20 cellular contexts compared by ENCODE assay signal in genomic region chr12:110778801-110779577, GRCh38. TPM values are rescaled to one million over a fixed set of nuclear protein-coding genes. Genes with fewer than 3 reads are reported as not detected.
DNase-seq lines count a peak whose midpoint lies in the region; ATAC-seq and TF ChIP-seq lines count a peak whose summit lies in the region.
"Had no signal": no experiment of that assay in that cellular context is flagged by ENCODE, and none has a peak within 500 bp of the region (broad histone marks: within the 10 kb centered on the region; RNA-seq: fewer than 3 reads in every experiment).

No MANE protein-coding gene starts in this region.

- no peaks in the 10 kb centered on the region for H3K36me3 Mint-ChIP-seq in CD4-positive, alpha-beta T cell (ENCODE audit: low read depth)
- no peaks in the 10 kb centered on the region for H3K36me3 Mint-ChIP-seq in type B pancreatic cell

- H3K4me1 Mint-ChIP-seq in CD4-positive, alpha-beta T cell (ENCODE audit: low read depth): peaks cover 49% of the 10 kb centered on the region
- H3K4me1 Mint-ChIP-seq in type B pancreatic cell (ENCODE audit: unreplicated experiment): peaks cover 6% of the 10 kb centered on the region

- CTCF ChIA-PET in CD4-positive, alpha-beta T cell (lab: Charles Lee): no interaction called here

- H3K27me3 Mint-ChIP-seq in CD4-positive, alpha-beta T cell: no peaks in the 10 kb centered on the region
- peaks cover 10% of the 10 kb centered on the region for H3K27me3 Mint-ChIP-seq in type B pancreatic cell

- ATAC-seq in CD4-positive, alpha-beta T cell (ENCODE audit: poor library complexity): no peak
- ATAC-seq in HG02798 (IDR thresholded peaks at IDR 0.05; ENCODE audit: poor library complexity, unreplicated experiment): no peak
- ATAC-seq: activated CD4-positive, CD25-positive, alpha-beta regulatory T cell treated with anti-CD3 and anti-CD28 coated beads, Interleukin-2, amount 50 U/mL, for 24 hours had no signal

- no peak for TF ChIP-seq CTCF in CD4-positive, alpha-beta T cell (IDR thresholded peaks at IDR 0.05)
- TF ChIP-seq CTCF in left ventricle myocardium inferior (IDR thresholded peaks at IDR 0.05; ENCODE audit: borderline replicate concordance) (no peak), type B pancreatic cell (conservative IDR thresholded peaks at IDR 0.05) (no peak)

- no peaks in the 10 kb centered on the region for H3K9me3 Mint-ChIP-seq in CD4-positive, alpha-beta T cell
- H3K9me3 Mint-ChIP-seq in type B pancreatic cell: no peaks in the 10 kb centered on the region

- H3K27ac Mint-ChIP-seq in CD4-positive, alpha-beta T cell: peak overlapping the region; percentile 77
- H3K27ac Mint-ChIP-seq in type B pancreatic cell: no peak overlapping the region

- H3K9me3 ChIP-seq in CD4-positive, alpha-beta T cell (ENCODE audit: control insufficient read depth, low read length): no peaks in the 10 kb centered on the region
- no peaks in the 10 kb centered on the region for H3K9me3 ChIP-seq in effector memory CD4-positive, alpha-beta T cell (ENCODE audit: control insufficient read depth, low read length)
- H3K9me3 ChIP-seq in left ventricle myocardium inferior (replicated peaks): no peaks in the 10 kb centered on the region
- H3K9me3 ChIP-seq: breast epithelium, esophagus squamous epithelium, right atrium auricular region, thyroid gland had no signal

- peak overlapping the region; percentile 13 for H3K4me3 Mint-ChIP-seq in CD4-positive, alpha-beta T cell
- H3K4me3 Mint-ChIP-seq in type B pancreatic cell: no peak overlapping the region

- peaks cover 19% of the 10 kb centered on the region for H3K4me1 ChIP-seq in effector memory CD4-positive, alpha-beta T cell (ENCODE audit: control insufficient read depth, insufficient read depth, low read length, poor library complexity, severe bottlenecking)
- no peaks in the 10 kb centered on the region for H3K4me1 ChIP-seq in left ventricle myocardium inferior
- H3K4me1 ChIP-seq: breast epithelium, esophagus squamous epithelium, right atrium auricular region, thyroid gland had no signal

- POLR2A ChIA-PET in CD4-positive, alpha-beta T cell (lab: Charles Lee): interaction anchor here (1.7 kb wide), 1 partner anchor 38 kb away, joined by 6 read pairs; no protein-coding TSS in a partner anchor

- H3K27me3 ChIP-seq in CD4-positive, alpha-beta T cell (ENCODE audit: control insufficient read depth, insufficient read depth, low read length): no peaks in the 10 kb centered on the region
- H3K27me3 ChIP-seq in effector memory CD4-positive, alpha-beta T cell (replicated peaks; ENCODE audit: control insufficient read depth, insufficient read depth, low read length, poor library complexity, severe bottlenecking): no peaks in the 10 kb centered on the region
- no peaks in the 10 kb centered on the region for H3K27me3 ChIP-seq in left ventricle myocardium inferior (ENCODE audit: low read depth)
- H3K27me3 ChIP-seq: breast epithelium, esophagus squamous epithelium, right atrium auricular region, thyroid gland had no signal

- DNase-seq in NOMO-1 treated with DMSO at 0.1 percent for 48 hours (lab: John Stamatoyannopoulos, UW; ENCODE audit: unreplicated experiment): peak; percentile 58
- DNase-seq in NOMO-1 treated with dmso at 0.1 percent for 144 hours (lab: John Stamatoyannopoulos, UW; ENCODE audit: unreplicated experiment): no peak
- no peak for DNase-seq in CD4-positive, alpha-beta T cell
- peak; percentile 20 for DNase-seq in OCI-M1 (lab: John Stamatoyannopoulos, UW)
- no peak for DNase-seq in effector memory CD4-positive, alpha-beta T cell
- DNase-seq in left ventricle myocardium inferior: no peak
- no peak for DNase-seq in type B pancreatic cell (ENCODE audit: extremely low spot score, unreplicated experiment)
- DNase-seq: activated effector memory CD4-positive, alpha-beta T cell treated with anti-CD3 and anti-CD28 coated beads, Interleukin-2, amount 50 U/mL, for 16 hours; esophagus squamous epithelium; head of caudate nucleus; mesendoderm; NCI-H2081; NCI-H526 treated with DMSO at 0.1 percent for 48 hours; thyroid gland had no signal

- H3K36me3 ChIP-seq in effector memory CD4-positive, alpha-beta T cell (ENCODE audit: control insufficient read depth, insufficient read depth, low read length): no peaks in the 10 kb centered on the region
- H3K36me3 ChIP-seq in left ventricle myocardium inferior: no peaks in the 10 kb centered on the region
- H3K36me3 ChIP-seq: breast epithelium, esophagus squamous epithelium, right atrium auricular region, thyroid gland had no signal

- H3K27ac ChIP-seq in CD4-positive, alpha-beta T cell (ENCODE audit: low read depth, low read length): no peak overlapping the region
- H3K27ac ChIP-seq in effector memory CD4-positive, alpha-beta T cell (ENCODE audit: insufficient read depth, low read length, poor library complexity, severe bottlenecking): peak overlapping the region; percentile 39
- no peak overlapping the region for H3K27ac ChIP-seq in left ventricle myocardium inferior (replicated peaks)
- H3K27ac ChIP-seq: 22Rv1, breast epithelium, C4-2B, esophagus squamous epithelium, right atrium auricular region, thyroid gland had no signal

- no peak overlapping the region for H3K4me3 ChIP-seq in effector memory CD4-positive, alpha-beta T cell (ENCODE audit: insufficient read depth, low read depth, low read length, poor library complexity, severe bottlenecking)
- no peak overlapping the region for H3K4me3 ChIP-seq in left ventricle myocardium inferior
- H3K4me3 ChIP-seq: breast epithelium, esophagus squamous epithelium, right atrium auricular region, thyroid gland had no signal

- intact Hi-C loops in CD4-positive, alpha-beta T cell (cut with DNase I, micrococcal nuclease): loop anchor here in 1 of 2 experiments (2.0 kb wide), 1 partner anchor 36 kb away; the partner anchor contains the start of gene PPP1CC
- intact Hi-C loops in left ventricle myocardium inferior (cut with micrococcal nuclease): no loop called here

RNA-seq across cellular contexts. Expression of gene PPP1CC, which starts 36.3 kb away (rescaled TPM):
- 100 to 1,000 TPM; 146 to 150 TPM for total RNA-seq in CD4-positive, alpha-beta T cell
- total RNA-seq in left ventricle myocardium inferior (156 TPM), type B pancreatic cell (ENCODE audit: low replicate concordance) (135 and 174 TPM in 2 replicates)

Comparison
In these comparisons a context has a peak if more than half of its experiments do, and no peak if none do; other contexts are left out.
1. DNase-seq: peak in NOMO-1 treated with DMSO at 0.1 percent for 48 hours (single experiment) and OCI-M1 (single experiment); none in NOMO-1 treated with dmso at 0.1 percent for 144 hours (single experiment), CD4-positive, alpha-beta T cell (0 of 10), effector memory CD4-positive, alpha-beta T cell (0 of 3), left ventricle myocardium inferior (single experiment) and type B pancreatic cell (single experiment).